In genomic region chr2:54708584-54709340, GRCh38 we compare ENCODE assay signal across 9 cellular contexts. TPM values are rescaled to one million over a fixed set of nuclear protein-coding genes. Genes with fewer than 3 reads are reported as not detected.
A peak's percentile ranks its signal among the peaks of the same experiment; 100 is the strongest.
DNase-seq lines count a peak whose midpoint lies in the region; ATAC-seq and TF ChIP-seq lines count a peak whose summit lies in the region.
"Had no signal": no experiment of that assay in that cellular context is flagged by ENCODE, and none has a peak within 500 bp of the region (broad histone marks: within the 10 kb centered on the region; RNA-seq: fewer than 3 reads in every experiment).

No MANE protein-coding gene starts in this region.

- H3K4me3 Mint-ChIP-seq in activated CD8-positive, alpha-beta T cell treated with anti-CD3 and anti-CD28 coated beads for 36 hours, result peak overlapping the region; percentile 41

- H3K4me1 Mint-ChIP-seq in activated CD8-positive, alpha-beta T cell treated with anti-CD3 and anti-CD28 coated beads for 36 hours (ENCODE audit: low read depth), result peaks cover 5% of the 10 kb centered on the region

- intact Hi-C loops in activated CD8-positive, alpha-beta T cell treated with anti-CD3 and anti-CD28 coated beads for 36 hours (cut with micrococcal nuclease), result no loop called here
- intact Hi-C loops in Right ventricle myocardium superior (cut with DNase I), result loop anchor here (5.0 kb wide), 1 partner anchor 601 kb away; no protein-coding TSS in a partner anchor

- CTCF ChIA-PET in activated CD8-positive, alpha-beta T cell treated with anti-CD3 and anti-CD28 coated beads for 36 hours (lab: Charles Lee), result interaction anchor here (1.5 to 7.0 kb wide), 8 partner anchors 11 to 185 kb away, joined by 4 to 218 read pairs (median 6); partner anchors contain the start of gene EML6

- DNase-seq in activated CD4-positive, alpha-beta T cell treated with anti-CD3 and anti-CD28 coated beads, Interleukin-2, amount 50 U/mL, for 48 hours, result peak; percentile 5 to 12
- DNase-seq in activated CD4-positive, alpha-beta T cell treated with anti-CD3 and anti-CD28 coated beads for 4 hours, result no peak
- DNase-seq in activated CD8-positive, alpha-beta T cell treated with anti-CD3 and anti-CD28 coated beads for 36 hours, result no peak
- peak; percentile 68 for DNase-seq in Right ventricle myocardium superior
- DNase-seq in retinal pigment epithelial cell (ENCODE audit: low read depth), result no peak
- no peak for DNase-seq in activated gamma-delta T cell (lab: John Stamatoyannopoulos, UW)
- no peak for DNase-seq in inferior parietal cortex (ENCODE audit: extremely low spot score)
- DNase-seq in H4 (ENCODE audit: low spot score), result no peak
- DNase-seq: DND-41 had no signal

- H3K27me3 Mint-ChIP-seq in activated CD8-positive, alpha-beta T cell treated with anti-CD3 and anti-CD28 coated beads for 36 hours, result peaks cover 25% of the 10 kb centered on the region

- no peaks in the 10 kb centered on the region for H3K9me3 Mint-ChIP-seq in activated CD8-positive, alpha-beta T cell treated with anti-CD3 and anti-CD28 coated beads for 36 hours

- no peaks in the 10 kb centered on the region for H3K36me3 Mint-ChIP-seq in activated CD8-positive, alpha-beta T cell treated with anti-CD3 and anti-CD28 coated beads for 36 hours (ENCODE audit: low read depth)

- peak; percentile 41 for ATAC-seq in activated CD8-positive, alpha-beta T cell treated with anti-CD3 and anti-CD28 coated beads for 36 hours
- peak; percentile 88 for ATAC-seq in Right ventricle myocardium superior (ENCODE audit: poor library complexity)

- TF ChIP-seq CTCF in activated CD8-positive, alpha-beta T cell treated with anti-CD3 and anti-CD28 coated beads for 36 hours (IDR thresholded peaks at IDR 0.05), result no peak
- TF ChIP-seq CTCF in retinal pigment epithelial cell (conservative IDR thresholded peaks at IDR 0.05; ENCODE audit: low read depth, low read length), result peak; percentile 40

- POLR2A ChIA-PET in activated CD8-positive, alpha-beta T cell treated with anti-CD3 and anti-CD28 coated beads for 36 hours (lab: Charles Lee), result interaction anchor here (1.6 kb wide), 1 partner anchor 28 kb away, joined by 5 read pairs; no protein-coding TSS in a partner anchor

- H3K4me3 ChIP-seq in retinal pigment epithelial cell (ENCODE audit: low read length), result peak overlapping the region; percentile 76

- H3K27ac Mint-ChIP-seq in activated CD8-positive, alpha-beta T cell treated with anti-CD3 and anti-CD28 coated beads for 36 hours, result no peak overlapping the region

RNA-seq across cellular contexts. Expression of gene EML6, which starts 14.7 kb away (rescaled TPM):
- 1 to 10 TPM; 1.2 to 1.7 TPM for total RNA-seq in activated CD8-positive, alpha-beta T cell treated with anti-CD3 and anti-CD28 coated beads for 36 hours
- 0.56 TPM for total RNA-seq in Right ventricle myocardium superior
- total RNA-seq in H4 (2014; rRNA removed; shearing (Covaris generic)), result 2.4 and 2.9 TPM in 2 replicates

Comparison
In these comparisons a context has a peak if more than half of its experiments do, and no peak if none do; other contexts are left out.
1. DNase-seq: peak in activated CD4-positive, alpha-beta T cell treated with anti-CD3 and anti-CD28 coated beads, Interleukin-2, amount 50 U/mL, for 48 hours (2 of 2) and Right ventricle myocardium superior (single experiment); none in activated CD4-positive, alpha-beta T cell treated with anti-CD3 and anti-CD28 coated beads for 4 hours (0 of 2), activated CD8-positive, alpha-beta T cell treated with anti-CD3 and anti-CD28 coated beads for 36 hours (single experiment), retinal pigment epithelial cell (single experiment), activated gamma-delta T cell (single experiment), inferior parietal cortex (single experiment) and H4 (single experiment).